Comparison of ENCODE assay signal across 22 cellular contexts in the genomic region with DNA sequence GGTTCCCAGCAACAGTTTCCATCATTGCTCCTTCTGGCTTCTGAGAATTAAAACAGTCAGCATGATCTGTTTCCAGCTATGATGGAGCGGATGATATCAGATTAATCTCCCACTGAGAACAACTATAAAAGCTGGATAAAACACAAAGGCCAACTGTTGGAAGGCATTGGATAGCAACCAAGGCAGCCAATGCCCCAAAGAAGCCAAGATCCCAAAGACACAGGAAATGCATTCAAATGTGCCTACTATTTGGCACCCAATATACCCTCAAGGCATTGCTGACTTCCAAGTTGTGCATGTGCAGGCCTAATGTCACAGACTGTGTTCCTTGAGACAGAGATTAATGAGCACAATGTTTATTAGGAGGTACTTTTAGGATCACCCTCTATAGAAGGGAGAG.
A peak's percentile ranks its signal among the peaks of the same experiment; 100 is the strongest.
DNase-seq lines count a peak whose midpoint lies in the region; ATAC-seq and TF ChIP-seq lines count a peak whose summit lies in the region.
"Had no signal": no experiment of that assay in that cellular context is flagged by ENCODE, and none has a peak within 500 bp of the region (broad histone marks: within the 10 kb centered on the region; RNA-seq: fewer than 3 reads in every experiment).

No MANE protein-coding gene starts in this region.

- TF ChIP-seq CTCF in C4-2B (conservative IDR thresholded peaks at IDR 0.05): no peak

- H3K27ac ChIP-seq in C4-2B: peak overlapping the region; percentile 24; the same call in 1 of the 2 replicates
- H3K27ac ChIP-seq: GM23248, neutrophil, testis had no signal

- peak; percentile 85 for DNase-seq in RPMI7951 (ENCODE audit: low read depth)
- DNase-seq in fibroblast of gingiva (ENCODE audit: low read depth): peak; percentile 54
- peak; percentile 96 for DNase-seq in pons (ENCODE audit: low spot score)
- DNase-seq in stimulated activated CD4-positive, alpha-beta T cell treated with anti-CD3 and anti-CD28 coated beads, Interleukin-2, amount 100 ng/mL, for 48 hours: no peak
- DNase-seq in NCI-H187 treated with DMSO at 0.1 percent for 48 hours (lab: John Stamatoyannopoulos, UW): no peak
- DNase-seq in activated T-cell treated with anti-CD3 and anti-CD28 coated beads, Interleukin-2, amount 50 U/mL, for 48 hours: no peak
- DNase-seq: ACHN; activated B cell treated with CpG ODN at 0.5 μM for 24 hours; activated CD8-positive, alpha-beta T cell treated with anti-CD3 and anti-CD28 coated beads for 36 hours; activated naive CD4-positive, alpha-beta T cell treated with Interleukin-2 at 50 U/mL for 16 hours; aorta; cerebellar nuclear complex; DMS153; effector CD8-positive, alpha-beta T cell; GM23248; KG1; NCI-H1930; T-helper 9 cell; testis had no signal

- ATAC-seq in GM18909 (IDR thresholded peaks at IDR 0.05; ENCODE audit: poor library complexity, unreplicated experiment): no peak
- ATAC-seq: activated CD8-positive, alpha-beta T cell treated with anti-CD3 and anti-CD28 coated beads for 36 hours had no signal

Comparison
In these comparisons a context has a peak if more than half of its experiments do, and no peak if none do; other contexts are left out.
1. DNase-seq: peak in RPMI7951 (single experiment), fibroblast of gingiva (single experiment) and pons (single experiment); none in stimulated activated CD4-positive, alpha-beta T cell treated with anti-CD3 and anti-CD28 coated beads, Interleukin-2, amount 100 ng/mL, for 48 hours (0 of 2), NCI-H187 treated with DMSO at 0.1 percent for 48 hours (single experiment) and activated T-cell treated with anti-CD3 and anti-CD28 coated beads, Interleukin-2, amount 50 U/mL, for 48 hours (0 of 2).